Comparison of ENCODE assay signal across 9 cellular contexts in the genomic region with DNA sequence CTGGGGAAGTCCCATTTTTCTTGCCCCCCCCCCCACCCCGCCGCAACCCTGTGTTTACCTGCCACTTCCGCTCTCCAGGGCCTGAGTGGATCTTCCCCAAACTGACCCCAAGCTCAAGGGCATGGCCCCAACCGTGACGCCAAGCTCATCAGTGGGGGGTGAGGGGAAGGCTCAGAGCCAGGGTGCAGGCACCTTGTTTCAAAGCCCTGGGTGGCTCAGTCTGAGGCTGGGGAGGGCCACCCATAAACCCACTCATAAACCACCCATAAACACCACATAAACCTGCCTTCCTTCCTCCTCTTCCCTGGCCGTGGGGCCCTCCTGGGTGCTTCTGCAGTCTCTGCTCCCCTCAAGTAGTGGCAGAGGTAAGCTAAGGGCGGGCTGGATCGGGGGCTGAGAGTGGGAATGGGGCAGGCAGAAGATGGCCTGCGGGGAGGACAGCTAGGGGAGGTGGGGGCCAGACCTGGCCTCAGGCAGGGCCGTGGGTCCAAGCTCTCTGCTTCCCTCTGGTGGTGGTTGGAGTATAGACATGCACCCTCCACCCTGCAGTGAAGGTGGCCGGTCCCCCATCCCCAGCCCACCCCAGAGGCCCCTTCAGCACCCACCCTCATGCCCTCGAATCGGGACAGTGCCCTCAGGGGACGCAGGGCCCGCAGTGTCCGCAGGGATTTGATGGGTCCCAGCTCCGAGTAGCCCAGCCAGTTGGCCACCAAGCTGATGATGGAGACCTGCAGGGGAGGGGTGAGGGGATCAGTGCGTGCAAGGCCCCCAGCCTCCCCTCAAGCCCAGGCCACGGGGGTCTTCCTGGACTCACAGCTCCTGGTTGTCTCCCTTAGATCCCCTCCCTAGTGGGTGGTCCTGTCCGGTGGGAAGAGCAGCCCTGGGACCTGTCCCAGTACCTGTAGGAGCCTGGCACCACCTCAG. TPM values are rescaled to one million over a fixed set of nuclear protein-coding genes. Genes with fewer than 3 reads are reported as not detected.
DNase-seq lines count a peak whose midpoint lies in the region; ATAC-seq and TF ChIP-seq lines count a peak whose summit lies in the region.
"Had no signal": no experiment of that assay in that cellular context is flagged by ENCODE, and none has a peak within 500 bp of the region (broad histone marks: within the 10 kb centered on the region; RNA-seq: fewer than 3 reads in every experiment).

No MANE protein-coding gene starts in this region.

- H3K27ac ChIP-seq in right lobe of liver, result no peak overlapping the region

- H3K9me3 ChIP-seq in right lobe of liver, result no peaks in the 10 kb centered on the region

- no peak overlapping the region for H3K4me3 ChIP-seq in NB4 (ENCODE audit: low read depth, low read length)
- no peak overlapping the region for H3K4me3 ChIP-seq in right lobe of liver

- TF ChIP-seq CTCF in NB4 (IDR thresholded peaks at IDR 0.05; ENCODE audit: low read depth, low read length) (peak; percentile 60), right lobe of liver (IDR thresholded peaks at IDR 0.05) (peak; percentile 55 to 86 (median 84))

- DNase-seq in DMS53 (lab: John Stamatoyannopoulos, UW), result peak; percentile 72
- DNase-seq in NB4 (ENCODE audit: low read depth), result peak; percentile 66
- peak; percentile 44 for DNase-seq in cerebellum (ENCODE audit: low spot score)
- peak in 2 of 3 donors; percentile 55 to 68 for DNase-seq in right lobe of liver
- peak; percentile 79 for DNase-seq in stimulated activated CD8-positive, alpha-beta memory T cell treated with anti-CD3 and anti-CD28 coated beads, Interleukin-4, amount 100 ng/mL, for 48 hours

- ATAC-seq in GM21723 (IDR thresholded peaks at IDR 0.05; ENCODE audit: unreplicated experiment) (peak; percentile 71), right lobe of liver (peak; percentile 74 to 86 (median 82)), HG03280 (IDR thresholded peaks at IDR 0.05; ENCODE audit: unreplicated experiment) (no peak)
- ATAC-seq in activated CD4-positive, CD25-positive, alpha-beta regulatory T cell treated with anti-CD3 and anti-CD28 coated beads, Interleukin-2, amount 50 U/mL, for 24 hours, result peak; percentile 80 to 83

- TF ChIP-seq POLR2A in NB4 (IDR thresholded peaks at IDR 0.05; ENCODE audit: extremely low read depth, insufficient read length), result no peak
- TF ChIP-seq POLR2A in right lobe of liver (IDR thresholded peaks at IDR 0.05), result no peak

- 19% methylated on average over 5 of the region's 20 CpGs for WGBS in right lobe of liver (ENCODE audit: insufficient coverage, low coverage, low lambda C conversion rate, missing lambda C conversion rate)

- H3K27me3 ChIP-seq in right lobe of liver, result no peaks in the 10 kb centered on the region

- no peaks in the 10 kb centered on the region for H3K4me1 ChIP-seq in right lobe of liver

- no peaks in the 10 kb centered on the region for H3K36me3 ChIP-seq in right lobe of liver

- intact Hi-C loops in right lobe of liver (cut with DNase I), result loop anchor here in 1 of 2 donors (10.0 kb wide), 1 partner anchor 58 kb away; no protein-coding TSS in a partner anchor

RNA-seq across cellular contexts. Expression of a gene that starts 14.6 kb away (rescaled TPM):
- total RNA-seq in cerebellum (not detected), right lobe of liver (1 to 10 TPM in 2 of 6 experiments, under 1 TPM in 4; 0.62 to 2.2 (median 0.92) TPM)

RNA-seq across cellular contexts. Expression of a gene that starts 26.0 kb away (rescaled TPM):
- total RNA-seq in cerebellum, result 0.09 TPM
- total RNA-seq in right lobe of liver, result 1 to 10 TPM in 1 of 6 experiments, under 1 TPM in 5; 0.10 to 1.4 (median 0.20) TPM

RNA-seq across cellular contexts. Expression of a gene that starts 28.1 kb away (rescaled TPM):
- total RNA-seq in cerebellum (not detected), right lobe of liver (not detected)
- total RNA-seq: T-helper 1 cell treated with Interleukin-12 subunit alpha and Interleukin-12 subunit beta and Interleukin-4 antibody, amounts not matched to agents 30 ng/mL and 1 ng/mL, for 36 hours had no signal

RNA-seq across cellular contexts. Expression of a gene that starts 35.6 kb away (rescaled TPM):
- total RNA-seq in cerebellum, result not detected
- total RNA-seq in right lobe of liver, result not detected
- total RNA-seq: T-helper 1 cell treated with Interleukin-12 subunit alpha and Interleukin-12 subunit beta and Interleukin-4 antibody, amounts not matched to agents 30 ng/mL and 1 ng/mL, for 36 hours had no signal

RNA-seq across cellular contexts. Expression of a gene that starts 50.3 kb away (rescaled TPM):
- total RNA-seq in cerebellum, result 3.6 TPM
- total RNA-seq in right lobe of liver, result not detected
- total RNA-seq: T-helper 1 cell treated with Interleukin-12 subunit alpha and Interleukin-12 subunit beta and Interleukin-4 antibody, amounts not matched to agents 30 ng/mL and 1 ng/mL, for 36 hours had no signal
